In the genomic region with DNA sequence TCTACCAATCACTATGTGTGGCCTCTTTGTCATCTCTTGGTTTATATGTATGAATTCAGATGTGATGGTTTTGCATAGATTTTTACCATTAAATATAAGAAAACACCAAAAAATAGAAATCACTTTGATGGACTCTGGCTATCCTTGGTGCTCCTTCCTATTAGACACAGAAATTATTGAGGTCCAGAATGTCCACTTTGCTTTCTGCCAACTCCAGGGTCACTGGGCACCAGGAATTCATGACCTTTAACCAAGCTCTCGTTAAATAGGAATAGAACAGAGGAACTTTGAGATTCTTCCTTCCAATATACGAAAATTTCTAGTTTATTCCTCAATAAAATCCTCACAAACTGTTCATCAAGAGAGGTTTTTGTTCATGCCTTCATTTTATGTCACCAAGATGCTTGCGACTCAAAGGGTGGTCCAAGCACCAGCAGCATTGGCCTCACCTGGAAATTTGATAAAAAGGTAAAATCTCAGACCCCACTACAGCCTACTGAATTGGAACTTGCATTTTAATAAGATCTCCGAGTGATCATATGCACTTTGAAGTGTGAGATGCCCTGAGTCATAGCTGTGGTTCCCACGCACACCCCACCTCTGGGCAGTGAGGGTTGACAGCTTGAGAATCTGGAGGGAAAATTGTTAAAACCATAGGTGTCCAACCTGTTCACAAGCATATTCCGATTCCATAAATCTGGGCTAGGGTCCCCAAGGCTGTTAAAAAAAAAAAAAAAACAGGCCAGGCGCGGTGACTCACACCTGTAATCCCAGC, we compare ENCODE assay signal across 6 cellular contexts.
"Had no signal": no experiment of that assay in that cellular context is flagged by ENCODE, and none has a peak within 500 bp of the region (broad histone marks: within the 10 kb centered on the region; RNA-seq: fewer than 3 reads in every experiment).

No MANE protein-coding gene starts in this region.

- DNase-seq: H9, IMR-90 had no signal

- FAIRE-seq: H1, H54, K562 had no signal

- H3K9me3 Mint-ChIP-seq: H9 had no signal

- H2AFZ ChIP-seq: GM23338 had no signal

- H3K4me3 Mint-ChIP-seq: GM23338, H9 had no signal

- H3K4me1 Mint-ChIP-seq: GM23338, H9 had no signal

- ATAC-seq: GM23338, K562 had no signal

- H3K4me3 ChIP-seq: GM23338, K562 had no signal

- H3K4me2 ChIP-seq: GM23338 had no signal

- H3K27ac Mint-ChIP-seq: GM23338 had no signal
